ENCODE assay signal across 22 cellular contexts in genomic region chr1:163172596-163172995, GRCh38. TPM values are rescaled to one million over a fixed set of nuclear protein-coding genes. Genes with fewer than 3 reads are reported as not detected.
DNase-seq lines count a peak whose midpoint lies in the region; ATAC-seq and TF ChIP-seq lines count a peak whose summit lies in the region.
"Had no signal": no experiment of that assay in that cellular context is flagged by ENCODE, and none has a peak within 500 bp of the region (broad histone marks: within the 10 kb centered on the region; RNA-seq: fewer than 3 reads in every experiment).

No MANE protein-coding gene starts in this region.

- TF ChIP-seq CTCF in A673 (conservative IDR thresholded peaks at IDR 0.05; ENCODE audit: low read depth, low read length) (no peak), esophagus muscularis mucosa (IDR thresholded peaks at IDR 0.05) (no peak), osteoblast (IDR thresholded peaks at IDR 0.05; ENCODE audit: extremely low read depth, low read depth, low read length) (no peak)

- no peak overlapping the region for H3K18ac ChIP-seq in mesendoderm (ENCODE audit: low read length)

- H3K4me3 ChIP-seq in A673 (ENCODE audit: low read depth, low read length, poor library complexity, severe bottlenecking) (peak overlapping the region; percentile 5), SK-N-MC (peak overlapping the region; percentile 29), esophagus muscularis mucosa (no peak overlapping the region), osteoblast (ENCODE audit: insufficient read depth, low read length) (no peak overlapping the region), mesendoderm (ENCODE audit: low read length) (no peak overlapping the region)
- H3K4me3 ChIP-seq: BLaER1, hepatocyte, lower lobe of right lung, ovary, skin epidermis, upper lobe of right lung had no signal

- H2BK120ac ChIP-seq in mesendoderm (ENCODE audit: low read depth, low read length), result no peak overlapping the region

- no peak overlapping the region for H2BK15ac ChIP-seq in mesendoderm (replicated peaks; ENCODE audit: low read depth)

- TF ChIP-seq POLR2A in esophagus muscularis mucosa (IDR thresholded peaks at IDR 0.05; ENCODE audit: low read depth), result no peak

- no peak overlapping the region for H4K5ac ChIP-seq in mesendoderm (ENCODE audit: low read length)

- peak overlapping the region; percentile 31 for H3K9ac ChIP-seq in SK-N-MC (ENCODE audit: insufficient read length)
- no peak overlapping the region for H3K9ac ChIP-seq in mesendoderm (ENCODE audit: low read length)
- H3K9ac ChIP-seq: BLaER1 had no signal

- peak overlapping the region; percentile 9 for H2AFZ ChIP-seq in osteoblast (ENCODE audit: low read length)
- H2AFZ ChIP-seq: hepatocyte had no signal

- H3K4me2 ChIP-seq in osteoblast (ENCODE audit: insufficient read depth, low read length), result peak overlapping the region; percentile 12
- H3K4me2 ChIP-seq in mesendoderm (ENCODE audit: low read length), result no peak overlapping the region
- H3K4me2 ChIP-seq: BLaER1, hepatocyte had no signal

- no peaks in the 10 kb centered on the region for H3K36me3 ChIP-seq in A673 (ENCODE audit: insufficient read depth, low read length, poor library complexity, severe bottlenecking)
- H3K36me3 ChIP-seq in SK-N-MC (ENCODE audit: insufficient read depth, low read length), result no peaks in the 10 kb centered on the region
- no peaks in the 10 kb centered on the region for H3K36me3 ChIP-seq in esophagus muscularis mucosa
- H3K36me3 ChIP-seq in osteoblast (ENCODE audit: insufficient read depth, low read length), result no peaks in the 10 kb centered on the region
- no peaks in the 10 kb centered on the region for H3K36me3 ChIP-seq in mesendoderm (ENCODE audit: control insufficient read depth, insufficient read depth, low read length)
- H3K36me3 ChIP-seq: BLaER1, lower lobe of right lung, ovary, upper lobe of right lung had no signal

- H3K4me1 ChIP-seq in A673 (ENCODE audit: insufficient read depth, low read length, poor library complexity, severe bottlenecking) (peaks cover 69% of the 10 kb centered on the region), esophagus muscularis mucosa (peaks cover 2 to 69% (median 64%) of the 10 kb centered on the region in 4 donors), osteoblast (ENCODE audit: insufficient read depth, low read length) (peaks cover 62% of the 10 kb centered on the region), mesendoderm (ENCODE audit: control insufficient read depth, low read depth, low read length) (no peaks in the 10 kb centered on the region)
- H3K4me1 ChIP-seq: BLaER1 had no signal

- H3K79me2 ChIP-seq in osteoblast (ENCODE audit: insufficient read depth, low read length) (no peaks in the 10 kb centered on the region), mesendoderm (ENCODE audit: control insufficient read depth, insufficient read depth, low read length) (no peaks in the 10 kb centered on the region)
- H3K79me2 ChIP-seq: hepatocyte had no signal

- H3K9me3 ChIP-seq in A673 (ENCODE audit: low read depth, low read length, poor library complexity, severe bottlenecking) (no peaks in the 10 kb centered on the region), SK-N-MC (ENCODE audit: low read depth, low read length) (no peaks in the 10 kb centered on the region), esophagus muscularis mucosa (no peaks in the 10 kb centered on the region), osteoblast (ENCODE audit: low read depth, low read length) (no peaks in the 10 kb centered on the region)
- H3K9me3 ChIP-seq: BLaER1, lower lobe of right lung, ovary, upper lobe of right lung had no signal

- H3K27ac ChIP-seq in A673 (ENCODE audit: low read depth, low read length, poor library complexity, severe bottlenecking) (peak overlapping the region; percentile 80), SK-N-MC (peak overlapping the region; percentile 83), esophagus muscularis mucosa (replicated peaks in 1 of 4) (peak overlapping the region; percentile 22 to 67 (median 46)), osteoblast (ENCODE audit: low read depth, low read length) (peak overlapping the region; percentile 85), mesendoderm (ENCODE audit: low read depth, low read length) (no peak overlapping the region)
- H3K27ac ChIP-seq: BLaER1, hepatocyte, lower lobe of right lung, ovary, upper lobe of right lung had no signal

- DNase-seq in A673 (ENCODE audit: low spot score) (peak; percentile 55), SK-N-MC (ENCODE audit: low read depth, low spot score) (no peak), esophagus muscularis mucosa (ENCODE audit: extremely low spot score) (no peak), osteoblast (ENCODE audit: insufficient read length, low spot score, missing footprints) (no peak), NCI-H82 (lab: John Stamatoyannopoulos, UW) (no peak), mesendoderm (no peak), NCI-H226 (no peak)
- DNase-seq: activated CD4-positive, alpha-beta T cell treated with anti-CD3 and anti-CD28 coated beads for 36 hours; GOT3; lower lobe of right lung; MM.1S; NCI-H2171 treated with DMSO at 0.1 percent for 48 hours; ovary; stimulated activated naive CD8-positive, alpha-beta T cell treated with anti-CD3 and anti-CD28 coated beads, Interleukin-15, Interleukin-2, amounts not matched to agents 100 U/mL and 50 U/mL, for 24 hours; T-cell; upper lobe of right lung had no signal

- H3K79me1 ChIP-seq in mesendoderm (ENCODE audit: low read length), result no peaks in the 10 kb centered on the region

- CTCF ChIA-PET in A673 (lab: Charles Lee), result interaction anchor here (1.3 kb wide), 1 partner anchor 77 kb away, joined by 3 read pairs; no protein-coding TSS in a partner anchor

- H2BK5ac ChIP-seq in mesendoderm (ENCODE audit: low read length), result no peak overlapping the region

- 33% methylated on average over 2 of the region's 2 CpGs for WGBS in esophagus muscularis mucosa
- WGBS in mesendoderm (ENCODE audit: extremely low coverage, insufficient coverage, low lambda C conversion rate), result no CpG with 5 or more reads among the region's 2 CpGs

- no peak overlapping the region for H3K4ac ChIP-seq in mesendoderm (ENCODE audit: low read depth, low read length)

- POLR2A ChIA-PET in A673 (lab: Charles Lee; ENCODE audit: low non-redundant PET), result no interaction called here

- H3K56ac ChIP-seq in mesendoderm (ENCODE audit: low read length), result no peak overlapping the region

- no peak overlapping the region for H2AK5ac ChIP-seq in mesendoderm (ENCODE audit: low read length)

- H4K8ac ChIP-seq in mesendoderm (ENCODE audit: low read depth, low read length), result no peak overlapping the region

- no peak for TF ChIP-seq EP300 in esophagus muscularis mucosa (IDR thresholded peaks at IDR 0.05)

- no TSS peak for BruUV-seq in A673 (replicated peaks; lab: Mats Ljungman, UMichigan)

- intact Hi-C loops in A673 (cut with micrococcal nuclease; ENCODE audit: unreplicated experiment) (loop anchor here (5.0 kb wide), 2 partner anchors 65 to 145 kb away; no protein-coding TSS in a partner anchor), esophagus muscularis mucosa (cut with DNase I) (loop anchor here (5.0 kb wide), 1 partner anchor 295 kb away; no protein-coding TSS in a partner anchor)

- H4K20me1 ChIP-seq in osteoblast (ENCODE audit: insufficient read depth, low read length), result no peaks in the 10 kb centered on the region
- H4K20me1 ChIP-seq: BLaER1 had no signal

- no peak overlapping the region for H3K23ac ChIP-seq in mesendoderm (ENCODE audit: low read length)

- no peak for ATAC-seq in GM18519 (IDR thresholded peaks at IDR 0.05; ENCODE audit: low FRiP score, unreplicated experiment)
- ATAC-seq: activated CD4-positive, alpha-beta T cell treated with anti-CD3 and anti-CD28 coated beads for 36 hours; activated naive CD4-positive, alpha-beta T cell treated with anti-CD3 and anti-CD28 coated beads, Interleukin-2, amount 50 U/mL, for 72 hours; lower lobe of right lung; Right ventricle myocardium inferior; stimulated activated naive CD8-positive, alpha-beta T cell treated with anti-CD3 and anti-CD28 coated beads, Interleukin-15, Interleukin-2, amounts not matched to agents 100 U/mL and 50 U/mL, for 24 hours; T-cell; upper lobe of right lung had no signal

- H3K27me3 ChIP-seq in A673 (replicated peaks; ENCODE audit: insufficient read depth, low read depth, low read length, poor library complexity) (no peaks in the 10 kb centered on the region), esophagus muscularis mucosa (no peaks in the 10 kb centered on the region), osteoblast (ENCODE audit: insufficient read depth, low read length) (no peaks in the 10 kb centered on the region), mesendoderm (ENCODE audit: insufficient read depth, low read length, poor library complexity) (no peaks in the 10 kb centered on the region)
- H3K27me3 ChIP-seq: BLaER1, hepatocyte, ovary, upper lobe of right lung had no signal

RNA-seq across cellular contexts. Expression of gene RGS5, which starts 30.1 kb away (rescaled TPM):
- total RNA-seq in A673 (2021) (4.7 and 6.3 TPM in 2 replicates), esophagus muscularis mucosa (100 to 1,000 TPM in 3 of 4 donors, 10 to 100 TPM in 1; 88.9 to 455 (median 205) TPM), osteoblast (1.8 and 2.1 TPM in 2 replicates)
- polyA plus RNA-seq in mesendoderm (2013, experiment 1 of 2), result 82.0 TPM
- 76.3 TPM for polyA plus RNA-seq in mesendoderm (2013, experiment 2 of 2)

Comparison
In these comparisons a context has a peak if more than half of its experiments do, and no peak if none do; other contexts are left out.
1. H3K4me3 ChIP-seq: peak in A673 (single experiment) and SK-N-MC (single experiment); none in esophagus muscularis mucosa (0 of 4), osteoblast (single experiment) and mesendoderm (single experiment).
2. RNA of gene RGS5, which starts 30.1 kb away (total RNA-seq): 88.9 to 455 TPM in esophagus muscularis mucosa; 4.7 to 6.3 TPM in A673 and 1.8 to 2.1 TPM in osteoblast; every median in the first group is over 10 times any median in the second.